In the genomic region with DNA sequence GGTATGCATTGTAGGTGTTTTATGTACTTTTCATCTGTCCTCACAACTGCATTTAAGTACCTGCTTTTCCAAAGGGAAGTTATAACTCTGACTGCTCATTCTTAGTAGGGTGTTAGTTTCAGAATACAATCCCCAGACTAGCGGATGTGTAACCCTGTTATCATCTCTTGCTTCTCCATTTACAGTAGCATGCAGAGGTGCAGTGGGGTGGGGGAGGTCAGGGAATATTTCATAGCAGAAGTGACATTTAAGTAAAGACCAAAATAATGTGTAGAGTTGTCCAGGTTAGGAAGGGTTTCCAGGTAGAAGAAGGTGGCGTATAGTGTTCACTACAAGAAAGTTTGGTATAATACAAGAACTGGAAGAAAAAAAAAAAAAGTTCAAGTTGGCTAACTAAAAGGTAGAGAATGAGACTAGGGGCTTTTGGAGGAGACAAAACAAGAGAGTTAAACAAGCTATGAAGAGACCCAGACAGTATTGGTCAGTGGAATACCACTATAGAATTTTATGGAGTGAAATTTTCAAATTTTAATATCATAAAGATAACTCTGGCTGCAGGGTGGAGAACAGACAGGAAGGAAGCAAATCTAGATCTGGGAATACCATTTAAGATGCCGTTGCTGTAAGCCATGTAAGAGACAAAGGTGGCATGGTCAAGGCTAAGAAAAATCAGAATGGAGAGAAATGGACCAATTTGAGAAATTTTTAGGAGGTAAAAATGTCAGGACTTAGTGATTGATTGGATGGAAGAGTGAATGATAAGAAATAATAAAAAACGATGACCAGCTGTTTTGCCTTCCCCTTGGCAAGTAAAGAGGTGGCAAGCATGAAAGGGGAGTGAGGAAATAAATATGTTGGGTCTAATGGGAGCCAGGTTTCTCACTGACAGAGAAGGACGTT, we compare ENCODE assay signal across 1 cellular context.
TF ChIP-seq lines count a peak whose summit lies in the region.

No MANE protein-coding gene starts in this region.

TF ChIP-seq in K562, 482 proteins besides CTCF, POLR2A, EP300 and RAD21 (continued from another document):
- TF ChIP-seq, protein P1, sequence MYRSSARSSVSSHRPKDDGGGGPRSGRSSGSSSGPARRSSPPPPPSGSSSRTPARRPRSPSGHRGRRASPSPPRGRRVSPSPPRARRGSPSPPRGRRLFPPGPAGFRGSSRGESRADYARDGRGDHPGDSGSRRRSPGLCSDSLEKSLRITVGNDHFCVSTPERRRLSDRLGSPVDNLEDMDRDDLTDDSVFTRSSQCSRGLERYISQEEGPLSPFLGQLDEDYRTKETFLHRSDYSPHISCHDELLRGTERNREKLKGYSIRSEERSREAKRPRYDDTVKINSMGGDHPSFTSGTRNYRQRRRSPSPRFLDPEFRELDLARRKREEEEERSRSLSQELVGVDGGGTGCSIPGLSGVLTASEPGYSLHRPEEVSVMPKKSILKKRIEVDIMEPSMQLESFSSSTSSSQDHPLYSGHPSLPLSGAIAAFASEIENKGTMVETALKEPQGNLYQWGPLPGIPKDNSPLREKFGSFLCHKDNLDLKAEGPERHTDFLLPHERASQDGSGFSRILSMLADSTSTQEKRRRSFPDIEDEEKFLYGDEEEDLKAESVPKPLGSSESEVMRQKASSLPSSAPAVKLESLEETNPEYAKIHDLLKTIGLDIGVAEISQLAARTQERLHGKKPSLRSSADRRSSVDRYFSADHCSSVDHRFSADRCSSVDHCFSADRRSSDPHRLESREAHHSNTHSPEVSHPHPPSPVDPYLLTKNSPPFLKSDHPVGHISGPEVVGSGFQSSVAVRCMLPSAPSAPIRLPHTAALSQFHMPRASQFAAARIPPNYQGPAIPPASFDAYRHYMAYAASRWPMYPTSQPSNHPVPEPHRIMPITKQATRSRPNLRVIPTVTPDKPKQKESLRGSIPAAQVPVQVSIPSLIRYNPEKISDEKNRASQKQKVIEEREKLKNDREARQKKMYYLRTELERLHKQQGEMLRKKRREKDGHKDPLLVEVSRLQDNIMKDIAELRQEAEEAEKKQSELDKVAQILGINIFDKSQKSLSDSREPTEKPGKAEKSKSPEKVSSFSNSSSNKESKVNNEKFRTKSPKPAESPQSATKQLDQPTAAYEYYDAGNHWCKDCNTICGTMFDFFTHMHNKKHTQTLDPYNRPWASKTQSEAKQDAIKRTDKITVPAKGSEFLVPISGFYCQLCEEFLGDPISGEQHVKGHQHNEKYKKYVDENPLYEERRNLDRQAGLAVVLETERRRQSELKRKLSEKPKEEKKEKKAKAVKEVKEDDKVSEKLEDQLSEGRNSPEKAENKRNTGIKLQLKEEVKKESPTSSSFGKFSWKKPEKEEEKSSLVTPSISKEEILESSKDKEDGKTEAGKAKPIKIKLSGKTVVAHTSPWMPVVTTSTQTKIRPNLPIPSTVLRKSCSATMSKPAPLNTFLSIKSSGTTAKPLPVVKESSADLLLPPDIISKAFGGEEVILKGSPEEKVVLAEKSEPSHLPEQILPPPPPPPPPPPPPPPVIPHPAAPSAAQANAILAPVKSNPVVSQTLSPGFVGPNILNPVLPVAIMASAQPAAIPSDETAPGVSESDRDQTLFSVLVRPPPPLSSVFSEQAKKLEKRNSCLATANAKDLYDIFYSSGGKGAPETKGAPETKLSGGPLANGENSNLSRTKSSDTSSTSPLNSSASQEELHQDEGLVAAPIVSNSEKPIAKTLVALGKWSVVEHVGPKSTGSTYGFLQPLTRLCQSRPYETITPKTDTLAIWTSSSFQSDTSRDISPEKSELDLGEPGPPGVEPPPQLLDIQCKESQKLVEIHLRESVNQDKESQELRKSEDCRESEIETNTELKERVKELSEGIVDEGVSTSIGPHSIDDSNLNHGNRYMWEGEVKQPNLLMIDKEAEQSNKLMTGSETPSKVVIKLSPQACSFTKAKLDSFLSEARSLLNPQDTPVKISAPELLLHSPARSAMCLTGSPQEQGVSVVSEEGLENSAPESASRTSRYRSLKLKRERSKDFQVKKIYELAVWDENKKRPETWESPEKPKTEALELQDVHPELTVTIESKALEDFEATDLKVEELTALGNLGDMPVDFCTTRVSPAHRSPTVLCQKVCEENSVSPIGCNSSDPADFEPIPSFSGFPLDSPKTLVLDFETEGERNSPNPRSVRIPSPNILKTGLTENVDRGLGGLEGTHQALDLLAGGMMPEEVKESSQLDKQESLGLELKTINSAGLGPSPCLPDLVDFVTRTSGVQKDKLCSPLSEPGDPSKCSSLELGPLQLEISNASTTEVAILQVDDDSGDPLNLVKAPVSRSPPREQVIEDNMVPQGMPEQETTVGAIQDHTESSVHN (IDR thresholded peaks at IDR 0.05; ENCODE audit: borderline replicate concordance in 1 of 2, low read depth in 1 of 2), result no peak
- no peak for TF ChIP-seq ARID2 (IDR thresholded peaks at IDR 0.05)
- TF ChIP-seq NCOA6 (IDR thresholded peaks at IDR 0.05), result no peak
- no peak for TF ChIP-seq STAT5B (CRISPR knock-in tag; IDR thresholded peaks at IDR 0.05)
- no peak for TF ChIP-seq BMI1 (IDR thresholded peaks at IDR 0.05; ENCODE audit: low read length)
- TF ChIP-seq ZKSCAN1 (IDR thresholded peaks at IDR 0.05; ENCODE audit: low read depth, low read length), result no peak
- TF ChIP-seq, protein P2, sequence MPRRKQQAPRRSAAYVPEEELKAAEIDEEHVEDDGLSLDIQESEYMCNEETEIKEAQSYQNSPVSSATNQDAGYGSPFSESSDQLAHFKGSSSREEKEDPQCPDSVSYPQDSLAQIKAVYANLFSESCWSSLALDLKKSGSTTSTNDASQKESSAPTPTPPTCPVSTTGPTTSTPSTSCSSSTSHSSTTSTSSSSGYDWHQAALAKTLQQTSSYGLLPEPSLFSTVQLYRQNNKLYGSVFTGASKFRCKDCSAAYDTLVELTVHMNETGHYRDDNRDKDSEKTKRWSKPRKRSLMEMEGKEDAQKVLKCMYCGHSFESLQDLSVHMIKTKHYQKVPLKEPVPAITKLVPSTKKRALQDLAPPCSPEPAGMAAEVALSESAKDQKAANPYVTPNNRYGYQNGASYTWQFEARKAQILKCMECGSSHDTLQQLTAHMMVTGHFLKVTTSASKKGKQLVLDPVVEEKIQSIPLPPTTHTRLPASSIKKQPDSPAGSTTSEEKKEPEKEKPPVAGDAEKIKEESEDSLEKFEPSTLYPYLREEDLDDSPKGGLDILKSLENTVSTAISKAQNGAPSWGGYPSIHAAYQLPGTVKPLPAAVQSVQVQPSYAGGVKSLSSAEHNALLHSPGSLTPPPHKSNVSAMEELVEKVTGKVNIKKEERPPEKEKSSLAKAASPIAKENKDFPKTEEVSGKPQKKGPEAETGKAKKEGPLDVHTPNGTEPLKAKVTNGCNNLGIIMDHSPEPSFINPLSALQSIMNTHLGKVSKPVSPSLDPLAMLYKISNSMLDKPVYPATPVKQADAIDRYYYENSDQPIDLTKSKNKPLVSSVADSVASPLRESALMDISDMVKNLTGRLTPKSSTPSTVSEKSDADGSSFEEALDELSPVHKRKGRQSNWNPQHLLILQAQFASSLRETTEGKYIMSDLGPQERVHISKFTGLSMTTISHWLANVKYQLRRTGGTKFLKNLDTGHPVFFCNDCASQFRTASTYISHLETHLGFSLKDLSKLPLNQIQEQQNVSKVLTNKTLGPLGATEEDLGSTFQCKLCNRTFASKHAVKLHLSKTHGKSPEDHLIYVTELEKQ (CRISPR knock-in tag; IDR thresholded peaks at IDR 0.05), result no peak
- no peak for TF ChIP-seq ZKSCAN3 (CRISPR knock-in tag; IDR thresholded peaks at IDR 0.05)
- no peak for TF ChIP-seq RAD51 (IDR thresholded peaks at IDR 0.05; ENCODE audit: borderline replicate concordance, low read depth)
- TF ChIP-seq, protein P3, sequence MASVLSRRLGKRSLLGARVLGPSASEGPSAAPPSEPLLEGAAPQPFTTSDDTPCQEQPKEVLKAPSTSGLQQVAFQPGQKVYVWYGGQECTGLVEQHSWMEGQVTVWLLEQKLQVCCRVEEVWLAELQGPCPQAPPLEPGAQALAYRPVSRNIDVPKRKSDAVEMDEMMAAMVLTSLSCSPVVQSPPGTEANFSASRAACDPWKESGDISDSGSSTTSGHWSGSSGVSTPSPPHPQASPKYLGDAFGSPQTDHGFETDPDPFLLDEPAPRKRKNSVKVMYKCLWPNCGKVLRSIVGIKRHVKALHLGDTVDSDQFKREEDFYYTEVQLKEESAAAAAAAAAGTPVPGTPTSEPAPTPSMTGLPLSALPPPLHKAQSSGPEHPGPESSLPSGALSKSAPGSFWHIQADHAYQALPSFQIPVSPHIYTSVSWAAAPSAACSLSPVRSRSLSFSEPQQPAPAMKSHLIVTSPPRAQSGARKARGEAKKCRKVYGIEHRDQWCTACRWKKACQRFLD (CRISPR knock-in tag; IDR thresholded peaks at IDR 0.05), result no peak
TF ChIP-seq in K562: peak in this region for 30.
